ENCODE assay signal across 9 cellular contexts in genomic region chr12:34233618-34234017, GRCh38.
"Had no signal": no experiment of that assay in that cellular context is flagged by ENCODE, and none has a peak within 500 bp of the region (broad histone marks: within the 10 kb centered on the region; RNA-seq: fewer than 3 reads in every experiment).

No MANE protein-coding gene starts in this region.

- H3K9ac ChIP-seq: GM23248 had no signal

- H3K4me1 ChIP-seq: HAP-1 had no signal

- H3K27ac Mint-ChIP-seq: HFFc6, IgD-negative memory B cell had no signal

- FAIRE-seq: HTR-8/SVneo had no signal

- H3K9me3 Mint-ChIP-seq: IgD-negative memory B cell had no signal

- H3K4me3 Mint-ChIP-seq: HFFc6 had no signal

- H3K9me3 ChIP-seq: HAP-1 had no signal

- H3K27ac ChIP-seq: GM23248 had no signal

- DNase-seq: GM23248, GOT3, H7, HFFc6, KG1 had no signal

- H3K4me3 ChIP-seq: GM23248, HAP-1 had no signal

- ATAC-seq: HCT116 had no signal

- H2AFZ ChIP-seq: GM23248 had no signal

- H3K36me3 Mint-ChIP-seq: IgD-negative memory B cell had no signal

- H3K36me3 ChIP-seq: HAP-1 had no signal
